Comparison of ENCODE assay signal across 1 cellular context in the genomic region with DNA sequence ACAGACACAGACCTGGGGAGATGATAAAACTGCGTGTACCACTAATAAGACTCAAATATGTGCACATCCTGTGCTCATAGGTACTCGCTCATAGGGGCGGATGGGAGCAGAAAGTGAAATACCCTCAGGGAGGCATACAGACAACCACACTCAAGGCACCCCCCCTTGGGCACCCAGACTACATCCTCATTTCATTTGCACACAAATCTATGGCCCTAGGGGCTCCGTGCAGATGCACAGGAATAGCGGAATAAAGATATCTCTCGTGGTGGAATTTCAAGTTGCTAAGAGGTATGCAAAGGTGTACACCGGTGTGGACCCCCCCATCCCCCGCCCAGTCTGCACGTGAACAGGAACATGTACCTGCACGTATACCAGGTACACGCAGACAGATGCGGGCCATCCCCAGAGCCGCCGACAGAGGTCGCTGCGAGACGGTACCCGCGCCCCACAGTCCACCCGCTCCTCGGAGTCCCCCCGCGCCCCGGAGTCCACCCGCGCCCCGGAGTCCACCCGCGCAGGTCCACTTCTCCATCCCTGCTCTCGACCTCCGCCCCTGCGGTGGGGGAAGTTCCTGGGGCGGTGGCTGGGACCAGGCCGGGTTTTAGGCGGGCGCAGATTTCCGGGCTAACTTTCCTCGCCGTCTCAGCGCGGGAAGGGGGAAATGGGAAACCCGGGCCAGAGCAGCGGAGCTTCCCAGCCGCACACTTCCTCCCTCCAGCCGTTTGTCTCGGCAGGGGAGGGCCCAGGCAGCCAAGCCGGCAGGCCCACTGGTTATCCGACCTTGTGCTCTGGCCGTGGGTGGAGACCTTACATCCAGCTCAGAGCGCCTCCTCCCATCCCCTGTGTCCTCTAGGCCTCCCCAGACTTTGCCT.
A peak's percentile ranks its signal among the peaks of the same experiment; 100 is the strongest.
TF ChIP-seq lines count a peak whose summit lies in the region.

No MANE protein-coding gene starts in this region.

TF ChIP-seq in H1, 55 proteins besides CTCF, POLR2A, EP300 and RAD21:
- TF ChIP-seq NRF1 (IDR thresholded peaks at IDR 0.05; ENCODE audit: low read depth, low read length) (no peak), KDM4A (IDR thresholded peaks at IDR 0.05; ENCODE audit: low read depth, low read length, severe bottlenecking) (peak; percentile 81), ATF3 (IDR thresholded peaks at IDR 0.05; ENCODE audit: insufficient read depth, low read depth, low read length) (no peak), CHD2 (IDR thresholded peaks at IDR 0.05; ENCODE audit: low read length) (no peak), BACH1 (IDR thresholded peaks at IDR 0.05; ENCODE audit: low read length) (peak; percentile 50; the same call in 1 of the 2 replicates), ASH2L (IDR thresholded peaks at IDR 0.05; ENCODE audit: low read length) (peak; percentile 81), PHF8 (conservative IDR thresholded peaks at IDR 0.05; ENCODE audit: low read depth, low read length) (peak; percentile 73), RBBP5 (IDR thresholded peaks at IDR 0.05; ENCODE audit: borderline replicate concordance, low read depth, low read length) (0 out of 2 replicates have a peak, but pooled peaks have one; percentile 26), KDM1A (IDR thresholded peaks at IDR 0.05; ENCODE audit: borderline replicate concordance, low read length) (peak; percentile 99), E2F6 (IDR thresholded peaks at IDR 0.05) (peak; percentile 67; the same call in 1 of the 2 replicates), HDAC2 (IDR thresholded peaks at IDR 0.05; ENCODE audit: borderline replicate concordance in 1 of 2, low read depth in 2 of 2, low read length in 2 of 2) (peak; percentile 71 to 83; a peak in 3 of 4 replicates), MAX (IDR thresholded peaks at IDR 0.05) (no peak)
TF ChIP-seq in H1: peak in this region for 8.
